4 cellular contexts compared by ENCODE assay signal in genomic region chr7:137656850-137657232, GRCh38.
"Had no signal": no experiment of that assay in that cellular context is flagged by ENCODE, and none has a peak within 500 bp of the region (broad histone marks: within the 10 kb centered on the region; RNA-seq: fewer than 3 reads in every experiment).

No MANE protein-coding gene starts in this region.

- H3K27ac ChIP-seq: psoas muscle, sigmoid colon had no signal

- H3K27me3 ChIP-seq: sigmoid colon had no signal

- H3K4me1 ChIP-seq: psoas muscle, sigmoid colon had no signal

- ATAC-seq: stimulated activated naive CD8-positive, alpha-beta T cell treated with anti-CD3 and anti-CD28 coated beads, Interleukin-15, Interleukin-2, amounts not matched to agents 100 U/mL and 50 U/mL, for 24 hours had no signal

- H3K4me3 ChIP-seq: lung, psoas muscle, sigmoid colon had no signal

- H3K9me3 ChIP-seq: psoas muscle, sigmoid colon had no signal

- H3K36me3 ChIP-seq: sigmoid colon had no signal
